ENCODE assay signal across 26 cellular contexts in genomic region chr12:97159397-97159796, GRCh38.
"Had no signal": no experiment of that assay in that cellular context is flagged by ENCODE, and none has a peak within 500 bp of the region (broad histone marks: within the 10 kb centered on the region; RNA-seq: fewer than 3 reads in every experiment).

No MANE protein-coding gene starts in this region.

- H3K4me1 ChIP-seq: foreskin keratinocyte, left lung, psoas muscle, suprapubic skin, transverse colon, vagina had no signal

- H3K36me3 ChIP-seq: left lung, suprapubic skin, transverse colon, vagina had no signal

- H3K9me3 ChIP-seq: left lung, psoas muscle, suprapubic skin, transverse colon, vagina had no signal

- DNase-seq: activated CD4-positive, alpha-beta T cell treated with anti-CD3 and anti-CD28 coated beads, Interleukin-2, amount 10 ng/mL, durations not matched to agents 24 days and 14 days; activated CD8-positive, alpha-beta T cell treated with anti-CD3 and anti-CD28 coated beads for 36 hours; activated naive CD4-positive, alpha-beta T cell treated with Interleukin-2 at 50 U/mL for 16 hours; activated T-cell treated with anti-CD3 and anti-CD28 coated beads, Interleukin-2, amount 50 U/mL, for 24 hours; anterior cingulate cortex; caudate nucleus; dorsolateral prefrontal cortex; foreskin keratinocyte; hypothalamus; kidney; left lung; psoas muscle; right cardiac atrium; small intestine; stimulated activated CD4-positive, alpha-beta T cell treated with anti-CD3 and anti-CD28 coated beads, Interleukin-15, amount 100 ng/mL, for 24 hours; stimulated activated CD4-positive, alpha-beta T cell treated with anti-CD3 and anti-CD28 coated beads, Interleukin-2, amount 100 ng/mL, for 48 hours; stimulated activated naive CD8-positive, alpha-beta T cell treated with anti-CD3 and anti-CD28 coated beads, Interleukin-15, amount 100 ng/mL, for 72 hours; T1000; transverse colon had no signal

- H3K4me3 Mint-ChIP-seq: activated CD4-positive, alpha-beta T cell treated with anti-CD3 and anti-CD28 coated beads, Interleukin-2, amount 10 ng/mL, durations not matched to agents 24 days and 14 days; activated CD8-positive, alpha-beta T cell treated with anti-CD3 and anti-CD28 coated beads for 36 hours; activated T-cell treated with anti-CD3 and anti-CD28 coated beads, Interleukin-2, amount 50 U/mL, for 24 hours; brain; mesothelial cell of epicardium; natural killer cell treated with Interleukin-12 subunit alpha and Interleukin-12 subunit beta and Interleukin-15 and Interleukin-18, amount 100 ng/mL, for 72 hours; stimulated activated naive CD8-positive, alpha-beta T cell treated with anti-CD3 and anti-CD28 coated beads, Interleukin-15, amount 100 ng/mL, for 72 hours had no signal

- H3K27ac ChIP-seq: dorsolateral prefrontal cortex, epithelial cell of prostate, foreskin keratinocyte, left lung, psoas muscle, suprapubic skin, transverse colon, vagina had no signal

- ATAC-seq: activated CD8-positive, alpha-beta T cell treated with anti-CD3 and anti-CD28 coated beads for 36 hours; foreskin keratinocyte; left lung; psoas muscle; right cardiac atrium; stimulated activated naive CD8-positive, alpha-beta T cell treated with anti-CD3 and anti-CD28 coated beads, Interleukin-15, amount 100 ng/mL, for 72 hours had no signal

- H3K27ac Mint-ChIP-seq: activated CD4-positive, alpha-beta T cell treated with anti-CD3 and anti-CD28 coated beads, Interleukin-2, amount 10 ng/mL, durations not matched to agents 24 days and 14 days; activated CD8-positive, alpha-beta T cell treated with anti-CD3 and anti-CD28 coated beads for 36 hours; activated T-cell treated with anti-CD3 and anti-CD28 coated beads, Interleukin-2, amount 50 U/mL, for 24 hours; activated T-helper 2 cell treated with anti-CD3 and anti-CD28 coated beads, Interferon-gamma antibody, Interleukin-2, Interleukin-4, amounts not matched to agents 10 μg/mL and 5 μg/mL and 100 μg/mL, durations not matched to agents 14 hours and 24 hours and 36 hours; mesothelial cell of epicardium; natural killer cell treated with Interleukin-12 subunit alpha and Interleukin-12 subunit beta and Interleukin-15 and Interleukin-18, amount 100 ng/mL, for 72 hours had no signal

- H3K36me3 Mint-ChIP-seq: brain; mesothelial cell of epicardium; natural killer cell treated with Interleukin-12 subunit alpha and Interleukin-12 subunit beta and Interleukin-15 and Interleukin-18, amount 100 ng/mL, for 72 hours had no signal

- H3K4me1 Mint-ChIP-seq: activated CD4-positive, alpha-beta T cell treated with anti-CD3 and anti-CD28 coated beads, Interleukin-2, amount 10 ng/mL, durations not matched to agents 24 days and 14 days; stimulated activated naive CD8-positive, alpha-beta T cell treated with anti-CD3 and anti-CD28 coated beads, Interleukin-15, amount 100 ng/mL, for 72 hours had no signal

- H3K27me3 Mint-ChIP-seq: activated CD4-positive, alpha-beta T cell treated with anti-CD3 and anti-CD28 coated beads, Interleukin-2, amount 10 ng/mL, durations not matched to agents 24 days and 14 days; activated T-cell treated with anti-CD3 and anti-CD28 coated beads, Interleukin-2, amount 50 U/mL, for 24 hours had no signal

- H3K4me3 ChIP-seq: dorsolateral prefrontal cortex, left lung, psoas muscle, suprapubic skin, transverse colon, vagina had no signal

- H3K9me3 Mint-ChIP-seq: activated CD4-positive, alpha-beta T cell treated with anti-CD3 and anti-CD28 coated beads, Interleukin-2, amount 10 ng/mL, durations not matched to agents 24 days and 14 days; activated CD8-positive, alpha-beta T cell treated with anti-CD3 and anti-CD28 coated beads for 36 hours; activated T-cell treated with anti-CD3 and anti-CD28 coated beads, Interleukin-2, amount 50 U/mL, for 24 hours; activated T-helper 2 cell treated with anti-CD3 and anti-CD28 coated beads, Interferon-gamma antibody, Interleukin-2, Interleukin-4, amounts not matched to agents 10 μg/mL and 5 μg/mL and 100 μg/mL, durations not matched to agents 14 hours and 24 hours and 36 hours; natural killer cell treated with Interleukin-12 subunit alpha and Interleukin-12 subunit beta and Interleukin-15 and Interleukin-18, amount 100 ng/mL, for 72 hours had no signal

- H3K27me3 ChIP-seq: dorsolateral prefrontal cortex, foreskin keratinocyte, left lung, suprapubic skin, transverse colon, vagina had no signal
